Comparison of ENCODE assay signal across 21 cellular contexts in the genomic region with DNA sequence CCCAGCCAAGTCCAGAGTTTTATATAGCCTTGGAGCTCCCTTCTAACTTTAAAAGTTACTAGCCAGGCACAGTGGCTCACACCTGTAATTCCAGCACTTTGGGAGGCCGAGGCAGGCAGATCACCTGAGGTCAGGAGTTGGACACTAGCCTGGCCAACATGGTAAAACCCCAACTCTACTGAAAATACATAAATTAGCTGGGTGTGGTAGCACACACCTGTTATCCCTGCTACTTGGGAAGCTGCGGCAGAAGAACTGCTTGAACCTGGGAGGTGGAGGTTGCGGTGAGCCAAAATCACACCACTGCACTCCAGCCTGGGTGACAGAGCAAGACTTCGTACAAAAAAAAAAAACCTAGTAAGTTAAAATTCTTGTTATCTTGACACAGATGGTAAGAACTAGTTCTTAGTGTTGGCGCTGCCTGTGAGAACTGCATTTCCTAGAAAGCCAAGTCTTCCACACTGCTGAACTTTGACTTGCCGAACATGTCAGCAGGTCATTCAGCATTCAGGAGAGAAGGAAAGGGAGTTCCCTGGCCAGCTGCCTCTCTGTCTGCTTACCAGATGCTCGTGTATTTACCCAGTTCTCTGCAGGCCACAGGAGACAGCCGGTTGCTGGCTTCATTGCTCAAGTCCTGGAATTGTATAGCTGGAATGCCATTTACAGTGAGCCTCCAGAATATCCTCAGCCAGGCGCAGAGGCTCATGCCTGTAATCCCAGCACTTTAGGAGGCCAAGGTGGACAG. TPM values are rescaled to one million over a fixed set of nuclear protein-coding genes. Genes with fewer than 3 reads are reported as not detected.
DNase-seq lines count a peak whose midpoint lies in the region; ATAC-seq, FAIRE-seq and TF ChIP-seq lines count a peak whose summit lies in the region.
"Not testable (repeated sequence)": the region's sequence is repeated elsewhere in the genome, so short reads cannot be mapped to it uniquely, and the experiment has no call there.
"Had no signal": no experiment of that assay in that cellular context is flagged by ENCODE, and none has a peak within 500 bp of the region (broad histone marks: within the 10 kb centered on the region; RNA-seq: fewer than 3 reads in every experiment).

No MANE protein-coding gene starts in this region.

- POLR2A ChIA-PET in BJ (lab: Charles Lee); HepG2 (lab: Yijun Ruan, JAX): not testable (repeated sequence)

- peak; percentile 73 for ATAC-seq in HepG2

- not testable (repeated sequence) for TF ChIP-seq POLR2A in HepG2 (IDR thresholded peaks at IDR 0.05; ENCODE audit: insufficient read depth in 1 of 2, low read depth in 2 of 2, low read length in 2 of 2); testis (IDR thresholded peaks at IDR 0.05)

- TF ChIP-seq RAD21 in HepG2 (CRISPR knock-in tag; IDR thresholded peaks at IDR 0.05) = not testable (repeated sequence)

- not testable (repeated sequence) for TF ChIP-seq EP300 in HepG2 (IDR thresholded peaks at IDR 0.05; ENCODE audit: low read depth in 2 of 2, low read length in 2 of 2); HepG2 (CRISPR knock-in tag; IDR thresholded peaks at IDR 0.05; ENCODE audit: borderline replicate concordance)

- in situ Hi-C loops in HepG2 (cut with HindIII; ENCODE audit: extremely low pct_ligation_motif_present, low pct_unique_long_range_greater_than_20kb) = not testable (repeated sequence)

- H3K79me2 ChIP-seq in HepG2 (ENCODE audit: insufficient read depth, low read length) = not testable (repeated sequence)

- H3K27me3 ChIP-seq in BJ (ENCODE audit: control insufficient read depth, insufficient read depth, low read length); HepG2 (ENCODE audit: control insufficient read depth in 1 of 2, insufficient read depth in 2 of 2, low read length in 2 of 2); testis: not testable (repeated sequence)

- DNase-seq in BJ (ENCODE audit: low read depth) (peak; percentile 37), GM04504 (ENCODE audit: low read depth) (peak; percentile 58), NCI-H1694 treated with DMSO at 0.1 percent for 48 hours (lab: John Stamatoyannopoulos, UW) (peak; percentile 59), NCI-H82 treated with DMSO at 0.1 percent for 48 hours (lab: John Stamatoyannopoulos, UW; ENCODE audit: unreplicated experiment) (peak; percentile 6), choroid plexus epithelial cell (ENCODE audit: low read depth) (peak; percentile 75), fibroblast of the conjunctiva (ENCODE audit: low read depth) (peak; percentile 35), testis (peak; percentile 33)
- DNase-seq in HepG2 (ENCODE audit: low spot score) = not testable (repeated sequence)

- not testable (repeated sequence) for BruUV-seq in HepG2 (replicated peaks; lab: Mats Ljungman, UMichigan)

- not testable (repeated sequence) for H3K4me1 ChIP-seq in HepG2 (ENCODE audit: insufficient read depth, low read length); testis

- H4K20me1 ChIP-seq in HepG2 (ENCODE audit: insufficient read depth, low read length) = not testable (repeated sequence)

- not testable (repeated sequence) for H3K9me3 ChIP-seq in HepG2 (ENCODE audit: low read length); testis

- H3K36me3 ChIP-seq in BJ (ENCODE audit: control insufficient read depth, insufficient read depth, low read length); HepG2 (replicated peaks in 1 of 2; ENCODE audit: control insufficient read depth in 1 of 2, insufficient read depth in 2 of 2, low read length in 2 of 2); testis (ENCODE audit: low read depth, missing control alignments): not testable (repeated sequence)

- FAIRE-seq in HepG2 (lab: Jason Lieb, UNC) = not testable (repeated sequence)

- H3K27ac ChIP-seq in HepG2 (ENCODE audit: extremely low read length, insufficient read depth, low read length); testis: not testable (repeated sequence)

- not testable (repeated sequence) for H3K4me2 ChIP-seq in HepG2 (ENCODE audit: low read depth, low read length)

- not testable (repeated sequence) for H3K9ac ChIP-seq in HepG2 (ENCODE audit: insufficient read depth, low read depth, low read length)

- H2AFZ ChIP-seq in HepG2 (ENCODE audit: low read length) = not testable (repeated sequence)

- 33% methylated on average over 7 of the region's 9 CpGs for WGBS in HepG2 (ENCODE audit: low lambda C conversion rate)
- WGBS in testis, 2 donors = 46 to 58% methylated on average over 9 of the region's 9 CpGs

- not testable (repeated sequence) for H3K4me3 ChIP-seq in BJ (ENCODE audit: low read depth, low read length); choroid plexus epithelial cell (ENCODE audit: low read depth, low read length); HepG2 (replicated peaks in 1 of 3; ENCODE audit: insufficient read depth in 1 of 3, low read depth in 2 of 3, low read length in 3 of 3); testis

- TF ChIP-seq CTCF in BJ (IDR thresholded peaks at IDR 0.05; ENCODE audit: insufficient read depth, low read depth, low read length); choroid plexus epithelial cell (conservative IDR thresholded peaks at IDR 0.05; ENCODE audit: low read depth, low read length); HepG2 (CRISPR knock-in tag; IDR thresholded peaks at IDR 0.05); testis (IDR thresholded peaks at IDR 0.05): not testable (repeated sequence)

- intact Hi-C loops in HepG2 (cut with micrococcal nuclease; ENCODE audit: unreplicated experiment); testis (cut with DNase I; ENCODE audit: low total_unique reads): not testable (repeated sequence)

- CTCF ChIA-PET in BJ (lab: Yijun Ruan, JAX) = interaction anchor here (0.6 kb wide), 2 partner anchors 455 to 1349 kb away, joined by 3 read pairs; no protein-coding TSS in a partner anchor
- CTCF ChIA-PET in HepG2 (lab: Yijun Ruan, JAX; ENCODE audit: low intra/inter-chr PET ratio, low total read pairs) = not testable (repeated sequence)

RNA-seq across cellular contexts. Expression of gene CCDC201, which starts 40.3 kb away (rescaled TPM):
- polyA plus RNA-seq in BJ (2011; rRNA removed) = not detected in 2 replicates
- polyA minus RNA-seq in BJ (2011; rRNA and poly(A)+ RNA removed) = not detected in 2 replicates
- total RNA-seq in HepG2 (2016; rRNA removed; fragmentation: Illumina TruSeq; extraction: Trizol) = not detected in 2 replicates
- not detected in 2 replicates for total RNA-seq in HepG2 (2016; cell fraction: cytosol; rRNA removed; fragmentation: Illumina TruSeq; extraction: Trizol; ENCODE audit: low read depth)
- total RNA-seq in HepG2 (2016; cell fraction: insoluble cytoplasmic fraction; rRNA removed; fragmentation: Illumina TruSeq; extraction: Trizol) = not detected in 2 replicates
- not detected in 2 replicates for total RNA-seq in HepG2 (2016; cell fraction: membrane; rRNA removed; fragmentation: Illumina TruSeq; extraction: Trizol)
- not detected in 2 replicates for total RNA-seq in HepG2 (2016; cell fraction: nucleus; rRNA removed; fragmentation: Illumina TruSeq; extraction: Trizol)
- 0.92 and 2.3 TPM in 2 replicates for polyA plus RNA-seq in HepG2 (2011; rRNA removed)
- 0.56 and 1.3 TPM in 2 replicates for polyA plus RNA-seq in HepG2 (2011; cell fraction: cytosol; rRNA removed)
- 0.79 and 1.6 TPM in 2 replicates for polyA plus RNA-seq in HepG2 (2011; cell fraction: nucleus; rRNA removed)
- 1.8 and 2.3 TPM in 2 replicates for polyA plus RNA-seq in HepG2 (2012)
- not detected in 2 replicates for polyA plus RNA-seq in HepG2 (2016; cell fraction: cytosol; fragmentation: Illumina TruSeq; extraction: Trizol; ENCODE audit: low read depth)
- polyA plus RNA-seq in HepG2 (2016; cell fraction: insoluble cytoplasmic fraction; fragmentation: Illumina TruSeq; extraction: Trizol; ENCODE audit: low read depth) = not detected in 2 replicates
- not detected in 2 replicates for polyA plus RNA-seq in HepG2 (2016; cell fraction: membrane; fragmentation: Illumina TruSeq; extraction: Trizol; ENCODE audit: low read depth)
- polyA plus RNA-seq in HepG2 (2016; cell fraction: nucleus; fragmentation: Illumina TruSeq; extraction: Trizol; ENCODE audit: insufficient read depth, low read depth) = not detected in 2 replicates
- polyA minus RNA-seq in HepG2 (2011; rRNA and poly(A)+ RNA removed; ENCODE audit: low replicate concordance) = 0.34 TPM in 1 of 2 replicates, not detected in the other
- 0.35 and 0.59 TPM in 2 replicates for polyA minus RNA-seq in HepG2 (2011; cell fraction: cytosol; rRNA and poly(A)+ RNA removed)
- polyA minus RNA-seq in HepG2 (2011; cell fraction: nucleus; rRNA and poly(A)+ RNA removed) = 0.26 and 0.75 TPM in 2 replicates
- total RNA-seq in testis = under 1 TPM in 1 of 2 donors, not detected in 1; 0.12 TPM
- polyA plus RNA-seq in testis (ENCODE audit: insufficient read depth, low read depth, low replicate concordance) = not detected
- total RNA-seq: activated T-helper 17 cell treated with anti-CD3 and anti-CD28 coated beads, Interleukin-2, amount 50 U/mL, for 72 hours; body of pancreas; Calu3; dorsolateral prefrontal cortex; foreskin keratinocyte; H1; heart left ventricle; kidney; lung microvascular endothelial cell; mononuclear cell; omental fat pad; psoas muscle; T-cell had no signal
- polyA plus RNA-seq: foreskin keratinocyte, H1, heart left ventricle, psoas muscle had no signal

RNA-seq across cellular contexts. Expression of gene IGFBP1, which starts 55.7 kb away (rescaled TPM):
- not detected in 2 replicates for polyA plus RNA-seq in BJ (2011; rRNA removed)
- not detected in 2 replicates for polyA minus RNA-seq in BJ (2011; rRNA and poly(A)+ RNA removed)
- 2.8 and 5.4 TPM in 2 replicates for total RNA-seq in HepG2 (2016; rRNA removed; fragmentation: Illumina TruSeq; extraction: Trizol)
- 1.7 and 1.8 TPM in 2 replicates for total RNA-seq in HepG2 (2016; cell fraction: cytosol; rRNA removed; fragmentation: Illumina TruSeq; extraction: Trizol; ENCODE audit: low read depth)
- total RNA-seq in HepG2 (2016; cell fraction: insoluble cytoplasmic fraction; rRNA removed; fragmentation: Illumina TruSeq; extraction: Trizol) = 2.3 and 4.6 TPM in 2 replicates
- 2.0 and 3.0 TPM in 2 replicates for total RNA-seq in HepG2 (2016; cell fraction: membrane; rRNA removed; fragmentation: Illumina TruSeq; extraction: Trizol)
- total RNA-seq in HepG2 (2016; cell fraction: nucleus; rRNA removed; fragmentation: Illumina TruSeq; extraction: Trizol) = 5.6 and 6.7 TPM in 2 replicates
- 885 and 989 TPM in 2 replicates for polyA plus RNA-seq in HepG2 (2011; rRNA removed)
- polyA plus RNA-seq in HepG2 (2011; cell fraction: cytosol; rRNA removed) = 891 and 942 TPM in 2 replicates
- 894 and 1,114 TPM in 2 replicates for polyA plus RNA-seq in HepG2 (2011; cell fraction: nucleus; rRNA removed)
- polyA plus RNA-seq in HepG2 (2012) = 2,786 and 3,532 TPM in 2 replicates
- 2.6 and 3.7 TPM in 2 replicates for polyA plus RNA-seq in HepG2 (2016; cell fraction: cytosol; fragmentation: Illumina TruSeq; extraction: Trizol; ENCODE audit: low read depth)
- polyA plus RNA-seq in HepG2 (2016; cell fraction: insoluble cytoplasmic fraction; fragmentation: Illumina TruSeq; extraction: Trizol; ENCODE audit: low read depth) = 3.0 and 3.5 TPM in 2 replicates
- polyA plus RNA-seq in HepG2 (2016; cell fraction: membrane; fragmentation: Illumina TruSeq; extraction: Trizol; ENCODE audit: low read depth) = 3.3 and 3.5 TPM in 2 replicates
- 15.4 and 16.5 TPM in 2 replicates for polyA plus RNA-seq in HepG2 (2016; cell fraction: nucleus; fragmentation: Illumina TruSeq; extraction: Trizol; ENCODE audit: insufficient read depth, low read depth)
- 0.12 and 335 TPM in 2 replicates for polyA minus RNA-seq in HepG2 (2011; rRNA and poly(A)+ RNA removed; ENCODE audit: low replicate concordance)
- polyA minus RNA-seq in HepG2 (2011; cell fraction: cytosol; rRNA and poly(A)+ RNA removed) = 850 and 1,063 TPM in 2 replicates
- 152 and 215 TPM in 2 replicates for polyA minus RNA-seq in HepG2 (2011; cell fraction: nucleus; rRNA and poly(A)+ RNA removed)
- total RNA-seq in testis = under 1 TPM in 1 of 2 donors, not detected in 1; 0.50 TPM
- polyA plus RNA-seq in testis (ENCODE audit: insufficient read depth, low read depth, low replicate concordance) = 0.33 TPM
- total RNA-seq: activated T-helper 17 cell treated with anti-CD3 and anti-CD28 coated beads, Interleukin-2, amount 50 U/mL, for 72 hours; foreskin keratinocyte; H1; kidney; mononuclear cell; psoas muscle had no signal
- polyA plus RNA-seq: foreskin keratinocyte, H1, heart left ventricle, psoas muscle had no signal
